ENCODE assay signal across 8 cellular contexts in genomic region chr14:55074662-55075061, GRCh38. TPM values are rescaled to one million over a fixed set of nuclear protein-coding genes. Genes with fewer than 3 reads are reported as not detected.
DNase-seq lines count a peak whose midpoint lies in the region; ATAC-seq and TF ChIP-seq lines count a peak whose summit lies in the region.

No MANE protein-coding gene starts in this region.

- H3K4me3 ChIP-seq in breast epithelium (no peak overlapping the region), left lung (no peak overlapping the region)

- peak; percentile 33 for DNase-seq in DMS53 treated with DMSO at 0.1 percent for 48 hours (lab: John Stamatoyannopoulos, UW; ENCODE audit: unreplicated experiment)
- DNase-seq in breast epithelium (ENCODE audit: low spot score in 2 of 2) = peak in 1 of 2 donors; percentile 16
- DNase-seq in glutamatergic neuron = no peak
- no peak for DNase-seq in NCI-H345 (lab: John Stamatoyannopoulos, UW)
- no peak for DNase-seq in NK-92 (lab: John Stamatoyannopoulos, UW; ENCODE audit: unreplicated experiment)
- no peak for DNase-seq in left lung

- TF ChIP-seq POLR2A in breast epithelium (IDR thresholded peaks at IDR 0.05) = no peak

- H3K27ac ChIP-seq in breast epithelium = peak overlapping the region; percentile 59 to 78
- H3K27ac ChIP-seq in left lung = no peak overlapping the region

- peaks cover 5% of the 10 kb centered on the region for H3K4me1 Mint-ChIP-seq in glutamatergic neuron (ENCODE audit: low read depth, unreplicated experiment)

- H3K9me3 Mint-ChIP-seq in glutamatergic neuron (ENCODE audit: unreplicated experiment) = peaks cover 1% of the 10 kb centered on the region

- H3K27ac Mint-ChIP-seq in glutamatergic neuron (ENCODE audit: unreplicated experiment) = no peak overlapping the region

- H3K4me1 ChIP-seq in breast epithelium (peaks cover 0 to 16% of the 10 kb centered on the region in 2 donors), left lung (peaks cover 17 to 19% of the 10 kb centered on the region in 2 donors)

- H3K27me3 ChIP-seq in breast epithelium = no peaks in the 10 kb centered on the region
- H3K27me3 ChIP-seq in left lung = no peaks in the 10 kb centered on the region

- intact Hi-C loops in breast epithelium (cut with DNase I; ENCODE audit: low total_unique reads) (no loop called here), left lung (cut with DNase I) (no loop called here)

- no peaks in the 10 kb centered on the region for H3K27me3 Mint-ChIP-seq in glutamatergic neuron (ENCODE audit: unreplicated experiment)

- H3K4me3 Mint-ChIP-seq in glutamatergic neuron (ENCODE audit: unreplicated experiment) = no peak overlapping the region

- TF ChIP-seq CTCF in breast epithelium (IDR thresholded peaks at IDR 0.05) = no peak
- TF ChIP-seq CTCF in glutamatergic neuron (IDR thresholded peaks at IDR 0.05; ENCODE audit: partially characterized antibody, unreplicated experiment) = no peak
- TF ChIP-seq CTCF in left lung (IDR thresholded peaks at IDR 0.05) = no peak

- no peaks in the 10 kb centered on the region for H3K9me3 ChIP-seq in breast epithelium
- H3K9me3 ChIP-seq in left lung = no peaks in the 10 kb centered on the region

- H3K36me3 Mint-ChIP-seq in glutamatergic neuron (ENCODE audit: unreplicated experiment) = no peaks in the 10 kb centered on the region

- H3K36me3 ChIP-seq in breast epithelium = no peaks in the 10 kb centered on the region
- no peaks in the 10 kb centered on the region for H3K36me3 ChIP-seq in left lung

- ATAC-seq in GM19438 (IDR thresholded peaks at IDR 0.05; ENCODE audit: low read depth, unreplicated experiment) (peak; percentile 37), HG03469 (IDR thresholded peaks at IDR 0.05; ENCODE audit: unreplicated experiment) (peak; percentile 29), left lung (no peak)

RNA-seq across cellular contexts. Expression of gene MAPK1IP1L, which starts 23.2 kb away (rescaled TPM):
- total RNA-seq in breast epithelium (10 to 100 TPM; 37.7 to 60.4 (median 39.4) TPM), glutamatergic neuron (ENCODE audit: unreplicated experiment) (97.9 TPM), left lung (10 to 100 TPM; 81.0 to 87.3 TPM)

RNA-seq across cellular contexts. Expression of gene SOCS4, which starts 47.6 kb away (rescaled TPM):
- total RNA-seq in breast epithelium (10 to 100 TPM; 16.0 to 23.3 (median 16.3) TPM), glutamatergic neuron (ENCODE audit: unreplicated experiment) (39.1 TPM), left lung (10 to 100 TPM; 20.7 to 31.8 TPM)

RNA-seq across cellular contexts. Expression of gene WDHD1, which starts 47.8 kb away (rescaled TPM):
- total RNA-seq in breast epithelium = 1 to 10 TPM; 1.8 to 3.5 (median 2.3) TPM
- total RNA-seq in glutamatergic neuron (ENCODE audit: unreplicated experiment) = 13.9 TPM
- 1 to 10 TPM; 8.6 to 9.0 TPM for total RNA-seq in left lung

RNA-seq across cellular contexts. Expression of gene LGALS3, which starts 54.4 kb away (rescaled TPM):
- total RNA-seq in breast epithelium (100 to 1,000 TPM; 293 to 580 (median 571) TPM), glutamatergic neuron (ENCODE audit: unreplicated experiment) (not detected), left lung (100 to 1,000 TPM; 332 to 369 TPM)

Comparison
In these comparisons a context has a peak if more than half of its experiments do, and no peak if none do; other contexts are left out.
1. H3K27ac ChIP-seq: peak in breast epithelium (2 of 2); none in left lung (0 of 2).